In the genomic region with DNA sequence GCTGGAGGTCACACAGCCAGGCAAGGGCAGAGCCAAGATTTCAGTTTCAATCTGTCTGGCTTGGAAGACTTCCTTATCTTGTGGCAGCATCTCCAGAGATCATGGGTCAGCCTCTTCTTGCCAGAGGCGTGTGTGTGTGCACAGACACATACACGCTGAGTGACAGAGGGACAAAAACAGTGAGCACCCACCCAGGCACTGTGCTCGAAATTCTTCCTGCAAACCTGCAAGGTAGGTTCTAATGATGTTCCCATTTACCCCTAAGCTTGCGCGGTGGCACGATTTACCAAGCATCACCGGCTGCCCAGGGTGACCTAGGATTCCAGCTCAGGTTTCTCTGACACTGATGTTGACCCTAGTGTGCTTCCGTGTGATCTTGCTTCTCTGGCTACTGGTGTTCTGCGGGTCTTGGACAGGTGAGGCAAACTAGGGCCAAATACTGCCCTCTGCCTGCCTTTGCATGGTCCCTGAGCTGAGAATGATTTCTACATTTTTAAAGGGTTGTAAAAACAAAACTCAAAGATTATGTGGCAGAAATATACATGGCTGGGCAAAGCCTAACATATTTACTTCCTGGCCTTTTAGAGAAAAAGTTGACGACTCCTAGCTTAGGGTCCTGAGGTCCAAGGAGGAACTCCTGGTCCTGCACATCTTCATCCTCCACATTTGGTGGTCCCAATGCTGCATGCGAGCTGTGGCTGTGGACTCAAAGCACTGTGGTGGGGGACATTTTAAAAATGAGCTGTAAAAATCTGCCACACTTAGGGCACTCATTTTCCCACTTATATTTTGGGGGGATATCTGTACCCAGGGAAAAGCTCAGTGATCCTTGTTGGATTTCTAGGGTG, we compare ENCODE assay signal across 8 cellular contexts.
DNase-seq lines count a peak whose midpoint lies in the region; ATAC-seq and TF ChIP-seq lines count a peak whose summit lies in the region.

No MANE protein-coding gene starts in this region.

- no peaks in the 10 kb centered on the region for H3K36me3 Mint-ChIP-seq in activated T-cell treated with anti-CD3 and anti-CD28 coated beads, Interleukin-2, amount 50 U/mL, for 24 hours (ENCODE audit: low read depth)
- H3K36me3 Mint-ChIP-seq in T-cell: no peaks in the 10 kb centered on the region

- TF ChIP-seq EP300 in sigmoid colon (IDR thresholded peaks at IDR 0.05): no peak

- peaks cover 22% of the 10 kb centered on the region for H3K4me1 Mint-ChIP-seq in activated T-cell treated with anti-CD3 and anti-CD28 coated beads, Interleukin-2, amount 50 U/mL, for 24 hours (ENCODE audit: low read depth)
- H3K4me1 Mint-ChIP-seq in T-cell: peaks cover 13 to 24% (median 17%) of the 10 kb centered on the region in 3 donors

- H3K36me3 ChIP-seq in sigmoid colon: no peaks in the 10 kb centered on the region

- 83 to 87% methylated on average over 11 of the region's 11 CpGs for whole genome bisulfite sequencing in sigmoid colon, 2 donors

- intact Hi-C loops in sigmoid colon (cut with DNase I): loop anchor here (2.0 to 10.0 kb wide), 5 partner anchors 87 to 895 kb away; no protein-coding TSS in a partner anchor

- peaks cover 0 to 54% (median 39%) of the 10 kb centered on the region in 4 donors for H3K4me1 ChIP-seq in sigmoid colon

- H3K4me3 ChIP-seq in fibroblast of villous mesenchyme (ENCODE audit: low read depth, low read length): peak overlapping the region; percentile 66
- H3K4me3 ChIP-seq in sigmoid colon: peak overlapping the region in 2 of 4 donors; percentile 59 to 62

- H3K27me3 ChIP-seq in sigmoid colon: no peaks in the 10 kb centered on the region

- POLR2A ChIA-PET in T-cell (lab: Charles Lee): interaction anchor here in 1 of 2 donors (0.6 kb wide), 1 partner anchor 69 kb away, joined by 4 read pairs; no protein-coding TSS in a partner anchor

- no peaks in the 10 kb centered on the region for H3K9me3 ChIP-seq in sigmoid colon

- no peak for TF ChIP-seq POLR2A in sigmoid colon (IDR thresholded peaks at IDR 0.05)

- H3K4me3 Mint-ChIP-seq in activated T-cell treated with anti-CD3 and anti-CD28 coated beads, Interleukin-2, amount 50 U/mL, for 24 hours: peak overlapping the region; percentile 83
- peak overlapping the region; percentile 86 to 96 (median 90) for H3K4me3 Mint-ChIP-seq in T-cell

- H3K27me3 Mint-ChIP-seq in activated T-cell treated with anti-CD3 and anti-CD28 coated beads, Interleukin-2, amount 50 U/mL, for 24 hours: no peaks in the 10 kb centered on the region
- no peaks in the 10 kb centered on the region for H3K27me3 Mint-ChIP-seq in T-cell

- no peak for DNase-seq in activated T-cell treated with anti-CD3 and anti-CD28 coated beads, Interleukin-2, amount 50 U/mL, for 24 hours
- DNase-seq in activated T-cell treated with anti-CD3 and anti-CD28 coated beads for 4 hours: no peak
- peak in 1 of 34 experiments; percentile 17 for DNase-seq in T-cell
- DNase-seq in fibroblast of villous mesenchyme (ENCODE audit: low read depth): no peak
- DNase-seq in sigmoid colon: peak; percentile 62
- DNase-seq in NCI-H446 (lab: John Stamatoyannopoulos, UW): no peak

- peak overlapping the region; percentile 93 for H3K27ac Mint-ChIP-seq in activated T-cell treated with anti-CD3 and anti-CD28 coated beads, Interleukin-2, amount 50 U/mL, for 24 hours
- H3K27ac Mint-ChIP-seq in T-cell: peak overlapping the region; percentile 95 to 97

- CTCF ChIA-PET in T-cell (lab: Charles Lee): interaction anchor here (0.6 kb wide), 2 partner anchors 10 to 303 kb away, joined by 3 read pairs; no protein-coding TSS in a partner anchor

- ATAC-seq in T-cell (replicated peaks in 1 of 4): no peak
- no peak for ATAC-seq in HG03439 (IDR thresholded peaks at IDR 0.05; ENCODE audit: unreplicated experiment)
- ATAC-seq in HG03565 (IDR thresholded peaks at IDR 0.05; ENCODE audit: unreplicated experiment): no peak

- TF ChIP-seq CTCF in fibroblast of villous mesenchyme (IDR thresholded peaks at IDR 0.05; ENCODE audit: insufficient read depth, low read depth, low read length) (peak; percentile 16), sigmoid colon (IDR thresholded peaks at IDR 0.05) (no peak)

- no peaks in the 10 kb centered on the region for H3K9me3 Mint-ChIP-seq in activated T-cell treated with anti-CD3 and anti-CD28 coated beads, Interleukin-2, amount 50 U/mL, for 24 hours
- no peaks in the 10 kb centered on the region for H3K9me3 Mint-ChIP-seq in T-cell

- peak overlapping the region; percentile 85 to 91 (median 88) for H3K27ac ChIP-seq in sigmoid colon
